ENCODE assay signal across 17 cellular contexts in the genomic region with DNA sequence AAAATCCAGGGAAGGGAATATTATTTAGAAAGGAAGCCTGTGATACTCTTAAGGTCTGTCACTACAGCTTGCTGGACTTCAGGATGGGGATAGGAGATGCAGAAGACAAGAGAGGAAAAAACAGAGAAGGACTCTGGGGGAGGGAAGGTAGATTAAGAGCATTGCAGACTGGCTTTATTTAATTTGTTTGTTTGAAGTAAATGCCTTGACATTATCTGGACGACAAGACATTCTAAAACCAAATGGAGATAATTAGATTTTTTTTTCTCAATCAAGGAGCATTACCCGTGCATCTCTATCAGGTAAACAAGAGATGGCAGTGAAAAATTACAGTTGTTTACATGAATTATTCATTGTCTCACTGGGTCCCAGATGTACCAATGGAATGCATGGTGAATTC. TPM values are rescaled to one million over a fixed set of nuclear protein-coding genes. Genes with fewer than 3 reads are reported as not detected.
DNase-seq lines count a peak whose midpoint lies in the region; ATAC-seq, FAIRE-seq and TF ChIP-seq lines count a peak whose summit lies in the region.
"Had no signal": no experiment of that assay in that cellular context is flagged by ENCODE, and none has a peak within 500 bp of the region (broad histone marks: within the 10 kb centered on the region; RNA-seq: fewer than 3 reads in every experiment).

No MANE protein-coding gene starts in this region.

- no peak for ATAC-seq in activated CD8-positive, alpha-beta memory T cell treated with anti-CD3 and anti-CD28 coated beads, Interleukin-2, amount 10 ng/mL, durations not matched to agents 7 days and 5 days
- no peak for ATAC-seq in T-helper 17 cell
- no peak for ATAC-seq in memory B cell (ENCODE audit: low read depth)
- ATAC-seq in GM18502 (IDR thresholded peaks at IDR 0.05; ENCODE audit: poor library complexity, unreplicated experiment): no peak

- no peak overlapping the region for H3K4me3 Mint-ChIP-seq in activated CD8-positive, alpha-beta memory T cell treated with anti-CD3 and anti-CD28 coated beads, Interleukin-2, amount 10 ng/mL, durations not matched to agents 7 days and 5 days
- H3K4me3 Mint-ChIP-seq in T-helper 17 cell: no peak overlapping the region
- H3K4me3 Mint-ChIP-seq in memory B cell: no peak overlapping the region
- H3K4me3 Mint-ChIP-seq: CD8-positive, alpha-beta memory T cell; HFFc6 had no signal

- no peaks in the 10 kb centered on the region for H3K27me3 Mint-ChIP-seq in activated CD8-positive, alpha-beta memory T cell treated with anti-CD3 and anti-CD28 coated beads, Interleukin-2, amount 10 ng/mL, durations not matched to agents 7 days and 5 days
- no peaks in the 10 kb centered on the region for H3K27me3 Mint-ChIP-seq in T-helper 17 cell
- H3K27me3 Mint-ChIP-seq in memory B cell: no peaks in the 10 kb centered on the region
- H3K27me3 Mint-ChIP-seq: CD8-positive, alpha-beta memory T cell had no signal

- no peak for DNase-seq in activated CD8-positive, alpha-beta memory T cell treated with anti-CD3 and anti-CD28 coated beads, Interleukin-2, amount 10 ng/mL, durations not matched to agents 7 days and 5 days
- no peak for DNase-seq in activated CD8-positive, alpha-beta memory T cell treated with anti-CD3 and anti-CD28 coated beads, Interleukin-2, amount 50 U/mL, for 4 hours
- no peak for DNase-seq in T-helper 17 cell
- DNase-seq in memory B cell (ENCODE audit: low spot score in 2 of 2): no peak
- no peak for DNase-seq in GM12891 (ENCODE audit: insufficient read length, low spot score)
- DNase-seq in islet precursor cell: no peak
- DNase-seq: 8988T; AML-193; Caco-2; CD8-positive, alpha-beta memory T cell; DND-41; GDM1; HCEC 1CT; HFFc6 had no signal

- peak overlapping the region; percentile 32 for H3K27ac Mint-ChIP-seq in activated CD8-positive, alpha-beta memory T cell treated with anti-CD3 and anti-CD28 coated beads, Interleukin-2, amount 10 ng/mL, durations not matched to agents 7 days and 5 days
- H3K27ac Mint-ChIP-seq in T-helper 17 cell (peak overlapping the region; percentile 60), memory B cell (peak overlapping the region; percentile 21)
- H3K27ac Mint-ChIP-seq: HFFc6 had no signal

- TF ChIP-seq POLR2A in GM12891 (IDR thresholded peaks at IDR 0.05; ENCODE audit: low read depth, low read length): no peak

- CTCF ChIA-PET in activated CD8-positive, alpha-beta memory T cell treated with anti-CD3 and anti-CD28 coated beads, Interleukin-2, amount 10 ng/mL, durations not matched to agents 7 days and 5 days (lab: Charles Lee): interaction anchor here (1.0 to 10.5 kb wide), 3 partner anchors 9 to 286 kb away, joined by 3 to 219 read pairs (median 4); no protein-coding TSS in a partner anchor

- FAIRE-seq in GM12891 (lab: Jason Lieb, UNC): no peak
- FAIRE-seq: GM18507 had no signal

- peaks cover 6% of the 10 kb centered on the region for H3K4me1 Mint-ChIP-seq in activated CD8-positive, alpha-beta memory T cell treated with anti-CD3 and anti-CD28 coated beads, Interleukin-2, amount 10 ng/mL, durations not matched to agents 7 days and 5 days
- H3K4me1 Mint-ChIP-seq in T-helper 17 cell (peaks cover 13% of the 10 kb centered on the region), memory B cell (peaks cover 12% of the 10 kb centered on the region)

- H3K9me3 ChIP-seq in T-helper 17 cell (ENCODE audit: control insufficient read depth, low read length, poor library complexity, severe bottlenecking): no peaks in the 10 kb centered on the region
- H3K9me3 ChIP-seq: BLaER1, Caco-2 had no signal

- H3K36me3 Mint-ChIP-seq in activated CD8-positive, alpha-beta memory T cell treated with anti-CD3 and anti-CD28 coated beads, Interleukin-2, amount 10 ng/mL, durations not matched to agents 7 days and 5 days: peaks cover 46% of the 10 kb centered on the region
- peaks cover 9% of the 10 kb centered on the region for H3K36me3 Mint-ChIP-seq in T-helper 17 cell (ENCODE audit: low read depth)
- H3K36me3 Mint-ChIP-seq in memory B cell: peaks cover 10% of the 10 kb centered on the region

- no peaks in the 10 kb centered on the region for H3K9me3 Mint-ChIP-seq in activated CD8-positive, alpha-beta memory T cell treated with anti-CD3 and anti-CD28 coated beads, Interleukin-2, amount 10 ng/mL, durations not matched to agents 7 days and 5 days (ENCODE audit: low read depth)
- no peaks in the 10 kb centered on the region for H3K9me3 Mint-ChIP-seq in memory B cell
- H3K9me3 Mint-ChIP-seq: CD8-positive, alpha-beta memory T cell; HFFc6 had no signal

TF ChIP-seq in GM12891, 5 proteins besides CTCF, POLR2A, EP300 and RAD21:
- no peak for TF ChIP-seq POLR2AphosphoS5 (IDR thresholded peaks at IDR 0.05; ENCODE audit: low read depth, low read length)
- TF ChIP-seq TAF1 (IDR thresholded peaks at IDR 0.05; ENCODE audit: low read depth, low read length): no peak
- no peak for TF ChIP-seq POU2F2 (IDR thresholded peaks at IDR 0.05; ENCODE audit: low read depth, low read length)
- TF ChIP-seq PAX5 (IDR thresholded peaks at IDR 0.05; ENCODE audit: insufficient read depth, low read length, severe bottlenecking): no peak
- TF ChIP-seq SPI1 (IDR thresholded peaks at IDR 0.05; ENCODE audit: low read depth, low read length): no peak

RNA-seq across cellular contexts. Expression of a gene that starts 24.3 kb away (rescaled TPM):
- total RNA-seq in activated CD8-positive, alpha-beta memory T cell treated with anti-CD3 and anti-CD28 coated beads, Interleukin-2, amount 10 ng/mL, durations not matched to agents 7 days and 5 days: 10 to 100 TPM; 28.2 to 34.5 TPM
- total RNA-seq in T-helper 17 cell: 1 to 10 TPM; 3.8 to 4.6 TPM
- polyA plus RNA-seq in GM12891 (2012; ENCODE audit: low read depth, missing spikeins): 60.5 TPM
- total RNA-seq: Caco-2 had no signal

RNA-seq across cellular contexts. Expression of a gene that starts 48.2 kb away (rescaled TPM):
- total RNA-seq in activated CD8-positive, alpha-beta memory T cell treated with anti-CD3 and anti-CD28 coated beads, Interleukin-2, amount 10 ng/mL, durations not matched to agents 7 days and 5 days: 10 to 100 TPM; 29.2 to 53.0 TPM
- 10 to 100 TPM; 20.7 to 32.3 TPM for total RNA-seq in T-helper 17 cell
- polyA plus RNA-seq in GM12891 (2012; ENCODE audit: low read depth, missing spikeins): 14.6 TPM

Comparison
In these comparisons a context has a peak if more than half of its experiments do, and no peak if none do; other contexts are left out.
1. RNA of a gene that starts 24.3 kb away (total RNA-seq): 28.2 to 34.5 TPM in activated CD8-positive, alpha-beta memory T cell treated with anti-CD3 and anti-CD28 coated beads, Interleukin-2, amount 10 ng/mL, durations not matched to agents 7 days and 5 days; 3.8 to 4.6 TPM in T-helper 17 cell; every median in the first group is over 4 times any median in the second.
2. Peak in every context shown above with its lines, with median percentiles within 50 percentile points of each other: H3K27ac Mint-ChIP-seq.